In the genomic region with DNA sequence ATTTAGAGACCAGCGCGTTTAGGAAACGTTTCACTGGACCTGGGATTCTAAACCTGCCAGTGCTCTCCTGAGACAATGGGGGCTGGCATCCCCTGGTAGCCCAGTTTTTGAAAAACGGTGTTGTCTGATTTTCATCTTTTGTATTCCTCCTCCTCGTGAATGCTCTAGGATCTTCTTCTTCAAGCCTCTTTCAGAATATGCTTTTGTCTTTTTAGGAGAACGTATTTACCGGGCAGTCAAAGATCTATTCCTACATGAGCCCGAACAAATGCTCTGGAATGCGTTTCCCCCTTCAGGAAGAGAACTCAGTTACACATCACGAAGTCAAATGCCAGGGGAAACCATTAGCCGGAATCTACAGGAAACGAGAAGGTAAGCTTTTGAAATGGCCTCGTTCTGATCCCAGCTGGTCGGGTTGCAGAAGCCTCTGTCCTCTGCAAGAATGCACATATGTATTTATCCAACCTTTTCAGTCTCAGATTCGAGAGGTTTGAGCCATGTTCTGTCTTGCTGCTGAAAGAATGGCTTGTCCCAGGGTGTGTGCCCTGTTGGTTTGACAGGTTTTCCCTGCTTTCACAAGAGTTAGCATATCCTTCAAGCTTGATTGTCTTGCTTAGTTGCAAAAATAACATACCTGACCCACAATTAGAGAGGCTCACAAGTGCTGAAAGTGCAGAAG, we compare ENCODE assay signal across 1 cellular context.
TF ChIP-seq lines count a peak whose summit lies in the region.

No MANE protein-coding gene starts in this region.

TF ChIP-seq in SK-N-SH, 30 proteins besides CTCF, POLR2A, EP300 and RAD21 (continued from another document):
- no peak for TF ChIP-seq MXI1 (IDR thresholded peaks at IDR 0.05; ENCODE audit: low read depth, low read length)
TF ChIP-seq in SK-N-SH: peak in this region for 0.
